Comparison of ENCODE assay signal across 8 cellular contexts in the genomic region with DNA sequence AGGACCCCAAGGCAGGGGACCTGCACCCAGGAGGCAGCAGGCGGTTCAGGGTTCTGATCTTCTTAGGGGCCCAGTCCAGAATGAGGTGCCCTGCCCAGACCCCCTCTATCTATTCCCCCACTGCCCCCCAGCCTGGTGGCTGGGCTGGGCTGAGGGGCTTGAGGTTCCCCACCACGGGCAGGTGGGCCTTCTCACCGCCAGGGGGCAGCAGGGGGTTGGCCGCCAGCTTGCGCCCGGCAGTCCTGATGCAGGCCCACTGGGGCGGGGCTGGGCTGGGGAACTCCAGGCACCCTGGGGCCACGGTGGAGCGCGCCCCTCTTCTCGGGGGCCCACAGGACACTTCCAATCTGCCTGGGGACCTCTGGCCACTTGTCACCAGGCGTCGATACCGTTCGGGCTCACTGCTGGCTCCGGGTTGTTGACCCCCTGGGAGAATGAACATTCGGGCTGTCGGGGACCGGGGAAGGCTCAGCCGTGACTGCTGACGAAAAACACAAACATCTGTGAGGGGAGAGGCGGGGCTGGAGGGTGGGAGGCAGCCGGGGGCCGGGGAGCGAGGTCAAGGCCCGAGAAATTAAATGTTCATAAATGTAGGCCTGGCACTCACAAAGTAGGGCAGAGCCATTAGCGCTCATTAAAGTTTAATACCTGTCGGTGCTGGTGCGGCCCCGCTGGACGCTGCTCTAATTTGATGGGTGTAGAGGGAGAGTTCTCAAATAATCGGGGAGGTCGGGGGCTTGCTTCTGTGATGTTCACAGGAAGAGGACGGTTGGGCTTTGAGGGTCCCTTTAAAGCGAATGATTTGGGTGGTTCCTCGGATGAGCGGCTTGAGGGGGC.
DNase-seq lines count a peak whose midpoint lies in the region; ATAC-seq and TF ChIP-seq lines count a peak whose summit lies in the region.

No MANE protein-coding gene starts in this region.

- H3K4me3 ChIP-seq in SU-DHL-6 (ENCODE audit: insufficient read depth, low read length, poor library complexity, severe bottlenecking), result no peak overlapping the region

- ATAC-seq in activated naive CD8-positive, alpha-beta T cell treated with anti-CD3 and anti-CD28 coated beads, Interleukin-2, amount 50 U/mL, for 24 hours, result peak; percentile 57

- no peaks in the 10 kb centered on the region for H3F3A ChIP-seq in SU-DHL-6 (ENCODE audit: insufficient read depth)

- H3K27me3 ChIP-seq in SU-DHL-6 (ENCODE audit: low read length), result no peaks in the 10 kb centered on the region

- H3K4me3 Mint-ChIP-seq in activated naive CD8-positive, alpha-beta T cell treated with anti-CD3 and anti-CD28 coated beads, Interleukin-2, amount 50 U/mL, for 24 hours, result no peak overlapping the region

- peak; percentile 96 for TF ChIP-seq CTCF in SU-DHL-6 (IDR thresholded peaks at IDR 0.05; ENCODE audit: insufficient read depth, low read length, poor library complexity, severe bottlenecking)

- H4K20me1 ChIP-seq in SU-DHL-6 (ENCODE audit: low read depth, low read length), result no peaks in the 10 kb centered on the region

- H2AFZ ChIP-seq in SU-DHL-6 (ENCODE audit: low read depth, low read length, severe bottlenecking), result no peak overlapping the region

- no peaks in the 10 kb centered on the region for H3K9me2 ChIP-seq in SU-DHL-6 (replicated peaks; ENCODE audit: insufficient read depth, low read length)

- no peaks in the 10 kb centered on the region for H3K27me3 Mint-ChIP-seq in activated naive CD8-positive, alpha-beta T cell treated with anti-CD3 and anti-CD28 coated beads, Interleukin-2, amount 50 U/mL, for 24 hours

- no peaks in the 10 kb centered on the region for H3K79me2 ChIP-seq in SU-DHL-6 (ENCODE audit: insufficient read depth, low read length)

- H3K9ac ChIP-seq in SU-DHL-6 (ENCODE audit: low read length), result no peak overlapping the region

- no peaks in the 10 kb centered on the region for H3K36me3 Mint-ChIP-seq in activated naive CD8-positive, alpha-beta T cell treated with anti-CD3 and anti-CD28 coated beads, Interleukin-2, amount 50 U/mL, for 24 hours (ENCODE audit: low read depth)

- H3K4me1 Mint-ChIP-seq in activated naive CD8-positive, alpha-beta T cell treated with anti-CD3 and anti-CD28 coated beads, Interleukin-2, amount 50 U/mL, for 24 hours, result no peaks in the 10 kb centered on the region

- no peaks in the 10 kb centered on the region for H3K9me3 ChIP-seq in SU-DHL-6 (ENCODE audit: insufficient read depth, low read length)

- no peak overlapping the region for H3K27ac Mint-ChIP-seq in activated naive CD8-positive, alpha-beta T cell treated with anti-CD3 and anti-CD28 coated beads, Interleukin-2, amount 50 U/mL, for 24 hours

- H3K36me3 ChIP-seq in SU-DHL-6 (ENCODE audit: low read length), result no peaks in the 10 kb centered on the region

- DNase-seq in NOMO-1 (lab: John Stamatoyannopoulos, UW; ENCODE audit: unreplicated experiment in 2 of 2) (peak; percentile 23 to 50), NOMO-1 treated with dmso at 0.1 percent for 144 hours (lab: John Stamatoyannopoulos, UW; ENCODE audit: unreplicated experiment) (no peak), iPS-NIHi7 (ENCODE audit: extremely low spot score) (peak; percentile 96), NCI-H510A treated with DMSO at 0.1 percent for 48 hours (lab: John Stamatoyannopoulos, UW) (no peak), foreskin melanocyte (no peak)
- peak; percentile 85 for DNase-seq in activated naive CD8-positive, alpha-beta T cell treated with anti-CD3 and anti-CD28 coated beads, Interleukin-2, amount 50 U/mL, for 24 hours
- DNase-seq in stimulated activated CD4-positive, alpha-beta T cell treated with anti-CD3 and anti-CD28 coated beads, Interleukin-2, amount 100 ng/mL, for 48 hours, result peak; percentile 63 to 74

- H3K27ac ChIP-seq in SU-DHL-6 (ENCODE audit: low read depth, low read length), result no peak overlapping the region

- H3K9me3 Mint-ChIP-seq in activated naive CD8-positive, alpha-beta T cell treated with anti-CD3 and anti-CD28 coated beads, Interleukin-2, amount 50 U/mL, for 24 hours, result no peaks in the 10 kb centered on the region

- H3K4me2 ChIP-seq in SU-DHL-6 (ENCODE audit: low read depth, low read length, poor library complexity, severe bottlenecking), result no peak overlapping the region

Comparison
In these comparisons a context has a peak if more than half of its experiments do, and no peak if none do; other contexts are left out.
1. DNase-seq: peak in NOMO-1 (2 of 2), activated naive CD8-positive, alpha-beta T cell treated with anti-CD3 and anti-CD28 coated beads, Interleukin-2, amount 50 U/mL, for 24 hours (single experiment), iPS-NIHi7 (single experiment) and stimulated activated CD4-positive, alpha-beta T cell treated with anti-CD3 and anti-CD28 coated beads, Interleukin-2, amount 100 ng/mL, for 48 hours (2 of 2); none in NOMO-1 treated with dmso at 0.1 percent for 144 hours (single experiment), NCI-H510A treated with DMSO at 0.1 percent for 48 hours (single experiment) and foreskin melanocyte (single experiment).